13 cellular contexts compared by ENCODE assay signal in genomic region chr9:6040077-6040476, GRCh38.
"Had no signal": no experiment of that assay in that cellular context is flagged by ENCODE, and none has a peak within 500 bp of the region (broad histone marks: within the 10 kb centered on the region; RNA-seq: fewer than 3 reads in every experiment).

No MANE protein-coding gene starts in this region.

- H3K4me1 Mint-ChIP-seq: activated CD4-positive, alpha-beta T cell treated with anti-CD3 and anti-CD28 coated beads for 36 hours had no signal

- H3K9me3 Mint-ChIP-seq: activated CD4-positive, alpha-beta memory T cell treated with anti-CD3 and anti-CD28 coated beads for 36 hours; activated T-cell treated with anti-CD3 and anti-CD28 coated beads, Interleukin-2, amount 50 U/mL, for 4 hours; endodermal cell had no signal

- H3K27me3 ChIP-seq: ovary, sigmoid colon had no signal

- H3K36me3 Mint-ChIP-seq: activated CD4-positive, alpha-beta memory T cell treated with anti-CD3 and anti-CD28 coated beads for 36 hours had no signal

- H3K4me3 Mint-ChIP-seq: activated CD4-positive, alpha-beta memory T cell treated with anti-CD3 and anti-CD28 coated beads for 36 hours; activated CD4-positive, alpha-beta T cell treated with anti-CD3 and anti-CD28 coated beads for 36 hours; activated T-cell treated with anti-CD3 and anti-CD28 coated beads, Interleukin-2, amount 50 U/mL, for 4 hours; endodermal cell had no signal

- H3K4me1 ChIP-seq: sigmoid colon had no signal

- H3K36me3 ChIP-seq: ovary, sigmoid colon had no signal

- ATAC-seq: activated CD4-positive, alpha-beta T cell treated with anti-CD3 and anti-CD28 coated beads for 36 hours; activated T-cell treated with anti-CD3 and anti-CD28 coated beads, Interleukin-2, amount 50 U/mL, for 4 hours had no signal

- DNase-seq: activated CD4-positive, alpha-beta memory T cell treated with anti-CD3 and anti-CD28 coated beads for 36 hours; activated CD4-positive, alpha-beta T cell treated with anti-CD3 and anti-CD28 coated beads for 36 hours; activated effector memory CD4-positive, alpha-beta T cell treated with Interleukin-2 at 50 U/mL for 16 hours; activated naive CD4-positive, alpha-beta T cell treated with anti-CD3 and anti-CD28 coated beads, Interleukin-2, amount 50 U/mL, for 16 hours; activated T-cell treated with anti-CD3 and anti-CD28 coated beads, Interleukin-2, amount 50 U/mL, for 4 hours; endodermal cell; ovary; sigmoid colon; stimulated activated CD4-positive, alpha-beta T cell treated with anti-CD3 and anti-CD28 coated beads, Interleukin-2, amount 100 ng/mL, for 24 hours; T-helper 9 cell had no signal

- H3K9me3 ChIP-seq: ovary, sigmoid colon had no signal

- H3K27ac Mint-ChIP-seq: activated CD4-positive, alpha-beta memory T cell treated with anti-CD3 and anti-CD28 coated beads for 36 hours; activated CD4-positive, alpha-beta T cell treated with anti-CD3 and anti-CD28 coated beads for 36 hours; endodermal cell had no signal

- FAIRE-seq: astrocyte, bronchial epithelial cell had no signal

- H3K4me3 ChIP-seq: lung, ovary, sigmoid colon had no signal

- H3K27ac ChIP-seq: ovary, sigmoid colon had no signal
